20 cellular contexts compared by ENCODE assay signal in the genomic region with DNA sequence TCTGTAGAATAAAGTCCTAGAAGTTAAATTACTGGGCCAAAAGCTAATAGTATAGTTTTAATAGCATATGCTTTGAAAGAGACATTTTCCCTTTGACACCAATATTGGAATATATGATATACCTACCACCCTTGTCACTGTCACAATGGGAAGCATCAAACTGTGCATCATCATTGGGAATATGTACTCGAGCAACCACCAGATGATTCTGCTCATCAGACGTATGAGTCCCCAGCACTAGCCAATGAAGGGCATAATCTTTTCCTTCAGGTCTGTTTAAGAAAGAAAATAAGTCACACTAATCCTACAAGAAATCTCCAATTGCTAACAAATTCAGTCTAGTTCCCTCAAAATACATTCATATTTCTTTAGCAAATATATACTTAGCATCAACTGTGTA. TPM values are rescaled to one million over a fixed set of nuclear protein-coding genes. Genes with fewer than 3 reads are reported as not detected.
DNase-seq lines count a peak whose midpoint lies in the region; ATAC-seq, FAIRE-seq and TF ChIP-seq lines count a peak whose summit lies in the region.
"Had no signal": no experiment of that assay in that cellular context is flagged by ENCODE, and none has a peak within 500 bp of the region (broad histone marks: within the 10 kb centered on the region; RNA-seq: fewer than 3 reads in every experiment).

No MANE protein-coding gene starts in this region.

- H3K27ac ChIP-seq in A549 = no peak overlapping the region
- H3K27ac ChIP-seq in SJSA1 = 0 out of 2 replicates have a peak overlapping the region, but pooled peaks have one; percentile 39
- no peak overlapping the region for H3K27ac ChIP-seq in naive thymus-derived CD4-positive, alpha-beta T cell (ENCODE audit: low read depth, low read length)
- H3K27ac ChIP-seq: BLaER1, C4-2B, GM23248 had no signal

- H3K27ac Mint-ChIP-seq in naive thymus-derived CD4-positive, alpha-beta T cell = peak overlapping the region in 1 of 9 donors; percentile 41
- H3K27ac Mint-ChIP-seq: B cell; CD4-positive, CD25-positive, alpha-beta regulatory T cell; CD8-positive, alpha-beta T cell had no signal

- WGBS in A549 (ENCODE audit: missing lambda C conversion rate) = 94% methylated on average over 2 of the region's 2 CpGs

- no peak for TF ChIP-seq RAD21 in A549 (conservative IDR thresholded peaks at IDR 0.05 in 1 of 2, IDR thresholded peaks at IDR 0.05 in 1 of 2)

- H3K27me3 Mint-ChIP-seq in naive thymus-derived CD4-positive, alpha-beta T cell = no peaks in the 10 kb centered on the region
- H3K27me3 Mint-ChIP-seq: B cell; CD4-positive, CD25-positive, alpha-beta regulatory T cell had no signal

- FAIRE-seq in A549 (lab: Jason Lieb, UNC) (peak; percentile 18), GM12891 (lab: Jason Lieb, UNC) (peak; percentile 38)
- FAIRE-seq: G401.6, GM19239, H1 had no signal

- H3K9me3 ChIP-seq in A549 = no peaks in the 10 kb centered on the region
- H3K9me3 ChIP-seq in SJSA1 (replicated peaks) = no peaks in the 10 kb centered on the region
- H3K9me3 ChIP-seq in naive thymus-derived CD4-positive, alpha-beta T cell (ENCODE audit: control insufficient read depth in 2 of 3, low read length in 3 of 3) = no peaks in the 10 kb centered on the region
- H3K9me3 ChIP-seq: BLaER1, Caco-2 had no signal

- ATAC-seq in A549 (no peak), HG03354 (IDR thresholded peaks at IDR 0.05; ENCODE audit: poor library complexity, severe bottlenecking, unreplicated experiment) (no peak)
- ATAC-seq in naive thymus-derived CD4-positive, alpha-beta T cell = peak; percentile 60
- ATAC-seq: CD8-positive, alpha-beta T cell; HCT116 had no signal

- no peak for DNase-seq in A549 (ENCODE audit: low read depth in 1 of 2, low spot score in 1 of 2)
- DNase-seq in GM12891 (ENCODE audit: insufficient read length, low spot score) = no peak
- DNase-seq in SJSA1 (ENCODE audit: low read depth in 1 of 2, low spot score in 2 of 2) = no peak
- no peak for DNase-seq in naive thymus-derived CD4-positive, alpha-beta T cell
- DNase-seq in foreskin fibroblast = no peak
- DNase-seq: Caco-2; CD4-positive, CD25-positive, alpha-beta regulatory T cell; CD8-positive, alpha-beta T cell; DMS153; DND-41; GM23248; H9 had no signal

- POLR2A ChIA-PET in A549 (lab: Yijun Ruan, JAX) = no interaction called here
- POLR2A ChIA-PET in naive thymus-derived CD4-positive, alpha-beta T cell (lab: Charles Lee) = no interaction called here

- TF ChIP-seq CTCF in A549 (IDR thresholded peaks at IDR 0.05) = no peak
- TF ChIP-seq CTCF in foreskin fibroblast (IDR thresholded peaks at IDR 0.05; ENCODE audit: low read depth, low read length) = no peak

- intact Hi-C loops in naive thymus-derived CD4-positive, alpha-beta T cell (cut with micrococcal nuclease) = loop anchor here in 1 of 2 donors (10.0 kb wide), 1 partner anchor 1562 kb away; the partner anchor contains the start of gene CDKL5

- H3K4me1 ChIP-seq in A549 (peaks cover 7% of the 10 kb centered on the region; the same call in 1 of the 3 replicates), SJSA1 (replicated peaks) (peaks cover 29% of the 10 kb centered on the region)
- H3K4me1 ChIP-seq in naive thymus-derived CD4-positive, alpha-beta T cell (ENCODE audit: control insufficient read depth in 2 of 2, insufficient read depth in 2 of 2, low read length in 2 of 2) = peaks cover 0 to 7% of the 10 kb centered on the region in 2 donors
- H3K4me1 ChIP-seq: Caco-2 had no signal

- peaks cover 0 to 37% (median 9%) of the 10 kb centered on the region in 5 donors for H3K36me3 Mint-ChIP-seq in naive thymus-derived CD4-positive, alpha-beta T cell

- H3K4me3 Mint-ChIP-seq in naive thymus-derived CD4-positive, alpha-beta T cell = no peak overlapping the region
- H3K4me3 Mint-ChIP-seq: B cell; CD4-positive, CD25-positive, alpha-beta regulatory T cell; CD8-positive, alpha-beta T cell; H9 had no signal

- TF ChIP-seq POLR2A in A549 (IDR thresholded peaks at IDR 0.05; ENCODE audit: low read length) (no peak), GM12891 (IDR thresholded peaks at IDR 0.05; ENCODE audit: low read depth, low read length) (no peak)

- H3K4me2 ChIP-seq in A549 = no peak overlapping the region
- H3K4me2 ChIP-seq: BLaER1 had no signal

- CTCF ChIA-PET in A549 (lab: Yijun Ruan, JAX) = no interaction called here
- CTCF ChIA-PET in naive thymus-derived CD4-positive, alpha-beta T cell (lab: Charles Lee) = no interaction called here

- H3K9me3 Mint-ChIP-seq in naive thymus-derived CD4-positive, alpha-beta T cell = no peaks in the 10 kb centered on the region
- H3K9me3 Mint-ChIP-seq: CD4-positive, CD25-positive, alpha-beta regulatory T cell; CD8-positive, alpha-beta T cell; H9 had no signal

- peaks cover 6 to 48% (median 37%) of the 10 kb centered on the region in 7 donors for H3K4me1 Mint-ChIP-seq in naive thymus-derived CD4-positive, alpha-beta T cell

- no peak for TF ChIP-seq EP300 in A549 (IDR thresholded peaks at IDR 0.05)

- H3K27me3 ChIP-seq in SJSA1 (replicated peaks) = no peaks in the 10 kb centered on the region
- H3K27me3 ChIP-seq in naive thymus-derived CD4-positive, alpha-beta T cell (ENCODE audit: control insufficient read depth in 2 of 2, insufficient read depth in 2 of 2, low read length in 2 of 2) = no peaks in the 10 kb centered on the region
- H3K27me3 ChIP-seq: BLaER1 had no signal

- H3K4me3 ChIP-seq in A549 (no peak overlapping the region), SJSA1 (no peak overlapping the region), foreskin fibroblast (ENCODE audit: low read depth in 1 of 2, low read length in 2 of 2) (no peak overlapping the region)
- H3K4me3 ChIP-seq in naive thymus-derived CD4-positive, alpha-beta T cell (ENCODE audit: low read length) = no peak overlapping the region
- H3K4me3 ChIP-seq: BLaER1, GM23248 had no signal

- peaks cover 56% of the 10 kb centered on the region for H3K36me3 ChIP-seq in SJSA1
- H3K36me3 ChIP-seq in naive thymus-derived CD4-positive, alpha-beta T cell (ENCODE audit: control insufficient read depth in 2 of 3, insufficient read depth in 3 of 3, low read length in 3 of 3) = peaks cover 0 to 37% (median 0%) of the 10 kb centered on the region in 3 experiments

TF ChIP-seq in A549, 52 proteins besides CTCF, POLR2A, EP300 and RAD21:
- TF ChIP-seq MAZ (IDR thresholded peaks at IDR 0.05; ENCODE audit: borderline replicate concordance, low read depth, low read length) = no peak
- TF ChIP-seq ZSCAN20 (CRISPR knock-in tag; IDR thresholded peaks at IDR 0.05) = no peak
- TF ChIP-seq RCOR1 (IDR thresholded peaks at IDR 0.05; ENCODE audit: low read depth, low read length) = no peak
- TF ChIP-seq KDM5A (IDR thresholded peaks at IDR 0.05) = no peak
- no peak for TF ChIP-seq BHLHE40 (IDR thresholded peaks at IDR 0.05; ENCODE audit: low read depth, low read length)
- no peak for TF ChIP-seq MAFK (IDR thresholded peaks at IDR 0.05; ENCODE audit: partially characterized antibody)
TF ChIP-seq in A549: peak in this region for 0.

TF ChIP-seq in GM12891, 5 proteins besides CTCF, POLR2A, EP300 and RAD21:
- TF ChIP-seq POLR2AphosphoS5 (IDR thresholded peaks at IDR 0.05; ENCODE audit: low read depth, low read length) = no peak
- TF ChIP-seq TAF1 (IDR thresholded peaks at IDR 0.05; ENCODE audit: low read depth, low read length) = no peak
- no peak for TF ChIP-seq SPI1 (IDR thresholded peaks at IDR 0.05; ENCODE audit: low read depth, low read length)
- TF ChIP-seq POU2F2 (IDR thresholded peaks at IDR 0.05; ENCODE audit: low read depth, low read length) = no peak
- no peak for TF ChIP-seq PAX5 (IDR thresholded peaks at IDR 0.05; ENCODE audit: insufficient read depth, low read length, severe bottlenecking)

RNA-seq across cellular contexts. Expression of gene RBBP7, which starts 7.3 kb away (rescaled TPM):
- polyA plus RNA-seq in A549 (2011; rRNA removed) (301 and 311 TPM in 2 replicates), A549 (2017; fragmentation: RNase III; extraction: RNeasy Plus Mini Kit Qiagen cat#74134 plus additional on column Dnase treatment) (222 to 232 TPM (median 232 TPM) in 3 replicates)
- 172 and 177 TPM in 2 replicates for polyA plus RNA-seq in A549 (2012; cell fraction: cytosol; rRNA removed)
- 95.5 and 159 TPM in 2 replicates for polyA plus RNA-seq in A549 (2012; cell fraction: nucleus; rRNA removed)
- 133 TPM in 2 replicates for polyA minus RNA-seq in A549 (2011; rRNA and poly(A)+ RNA removed)
- polyA plus RNA-seq in GM12891 (2012; ENCODE audit: low read depth, missing spikeins) = 128 TPM
- 175 and 198 TPM in 2 replicates for total RNA-seq in SJSA1 (2014; rRNA removed; shearing (Covaris generic))
- 100 to 1,000 TPM in 1 of 5 experiments, 10 to 100 TPM in 4; 82.9 to 112 (median 94.6) TPM for total RNA-seq in naive thymus-derived CD4-positive, alpha-beta T cell
- 100 to 1,000 TPM; 115 to 145 TPM for polyA plus RNA-seq in naive thymus-derived CD4-positive, alpha-beta T cell
